In genomic region chr18:45212186-45213039, GRCh38 we compare ENCODE assay signal across 8 cellular contexts.
DNase-seq lines count a peak whose midpoint lies in the region; ATAC-seq, FAIRE-seq and TF ChIP-seq lines count a peak whose summit lies in the region.

No MANE protein-coding gene starts in this region.

- H3K27ac Mint-ChIP-seq in activated naive CD4-positive, alpha-beta T cell treated with anti-CD3 and anti-CD28 coated beads for 36 hours, result no peak overlapping the region
- H3K27ac Mint-ChIP-seq in progenitor cell of endocrine pancreas, result no peak overlapping the region

- WGBS in aorta, 2 donors, result 61 to 63% methylated on average over 13 of the region's 13 CpGs

- H3K4me1 Mint-ChIP-seq in activated naive CD4-positive, alpha-beta T cell treated with anti-CD3 and anti-CD28 coated beads for 36 hours (ENCODE audit: low read depth), result no peaks in the 10 kb centered on the region
- peaks cover 14% of the 10 kb centered on the region for H3K4me1 Mint-ChIP-seq in progenitor cell of endocrine pancreas (ENCODE audit: low read depth)

- H3K27me3 Mint-ChIP-seq in activated naive CD4-positive, alpha-beta T cell treated with anti-CD3 and anti-CD28 coated beads for 36 hours (ENCODE audit: low read depth), result no peaks in the 10 kb centered on the region
- no peaks in the 10 kb centered on the region for H3K27me3 Mint-ChIP-seq in progenitor cell of endocrine pancreas

- FAIRE-seq in GM12891 (lab: Jason Lieb, UNC), result peak; percentile 97

- TF ChIP-seq CTCF in NB4 (IDR thresholded peaks at IDR 0.05; ENCODE audit: low read depth, low read length), result peak; percentile 99
- peak; percentile 86 for TF ChIP-seq CTCF in progenitor cell of endocrine pancreas (IDR thresholded peaks at IDR 0.05; ENCODE audit: unreplicated experiment)

- no peaks in the 10 kb centered on the region for H3K36me3 Mint-ChIP-seq in activated naive CD4-positive, alpha-beta T cell treated with anti-CD3 and anti-CD28 coated beads for 36 hours (ENCODE audit: low read depth)
- H3K36me3 Mint-ChIP-seq in progenitor cell of endocrine pancreas (ENCODE audit: insufficient read depth), result no peaks in the 10 kb centered on the region

- ATAC-seq in HG02623 (IDR thresholded peaks at IDR 0.05; ENCODE audit: unreplicated experiment), result peak; percentile 97
- ATAC-seq in Right ventricle myocardium superior (ENCODE audit: poor library complexity), result peak; percentile 99
- ATAC-seq in aorta (ENCODE audit: low FRiP score), result peak; percentile 92

- H3K4me3 ChIP-seq in NB4 (ENCODE audit: low read depth, low read length) (no peak overlapping the region), aorta (ENCODE audit: low read length in 2 of 2) (no peak overlapping the region)

- H3K27me3 ChIP-seq in aorta (ENCODE audit: control insufficient read depth in 1 of 2, insufficient read depth in 2 of 2, low read length in 1 of 2), result no peaks in the 10 kb centered on the region

- H3K27ac ChIP-seq in aorta (ENCODE audit: low read depth in 1 of 2, low read length in 2 of 2), result no peak overlapping the region

- in situ Hi-C loops in SK-MEL-5 (cut with HindIII; ENCODE audit: low pct_unique_long_range_greater_than_20kb, low sequenced_read_pairs), result loop anchor here (25.0 kb wide), 1 partner anchor 150 kb away; no protein-coding TSS in a partner anchor

- intact Hi-C loops in activated naive CD4-positive, alpha-beta T cell treated with anti-CD3 and anti-CD28 coated beads for 36 hours (cut with micrococcal nuclease), result loop anchor here (1.0 to 5.0 kb wide), 5 partner anchors 320 to 1591 kb away; no protein-coding TSS in a partner anchor
- intact Hi-C loops in Right ventricle myocardium superior (cut with DNase I), result loop anchor here (5.0 to 10.0 kb wide), 2 partner anchors 530 to 1588 kb away; partner anchors contain the start of gene SETBP1
- intact Hi-C loops in aorta (cut with DNase I), result loop anchor here (10.0 kb wide), 3 partner anchors 528 to 1088 kb away; partner anchors contain the start of gene SETBP1 (in 1 of the 2)

- no peaks in the 10 kb centered on the region for H3K9me3 Mint-ChIP-seq in activated naive CD4-positive, alpha-beta T cell treated with anti-CD3 and anti-CD28 coated beads for 36 hours
- H3K9me3 Mint-ChIP-seq in progenitor cell of endocrine pancreas (ENCODE audit: low read depth), result peaks cover 4% of the 10 kb centered on the region

- H3K36me3 ChIP-seq in aorta (ENCODE audit: control insufficient read depth in 1 of 2, insufficient read depth in 2 of 2, low read length in 1 of 2), result no peaks in the 10 kb centered on the region

- peak; percentile 25 for DNase-seq in GM12891 (ENCODE audit: insufficient read length, low spot score)
- peak; percentile 78 for DNase-seq in NB4 (ENCODE audit: low read depth)
- DNase-seq in SK-MEL-5 (ENCODE audit: low read depth, low spot score), result peak; percentile 90
- DNase-seq in activated naive CD4-positive, alpha-beta T cell treated with anti-CD3 and anti-CD28 coated beads for 36 hours, result peak; percentile 84
- DNase-seq in Right ventricle myocardium superior, result peak; percentile 87
- DNase-seq in progenitor cell of endocrine pancreas (ENCODE audit: low spot score, unreplicated experiment), result peak; percentile 36
- peak; percentile 82 to 88 for DNase-seq in aorta

- TF ChIP-seq POLR2A in GM12891 (IDR thresholded peaks at IDR 0.05; ENCODE audit: low read depth, low read length) (no peak), NB4 (IDR thresholded peaks at IDR 0.05; ENCODE audit: extremely low read depth, insufficient read length) (no peak)

- H3K4me1 ChIP-seq in aorta (ENCODE audit: control insufficient read depth in 1 of 2, insufficient read depth in 2 of 2, low read length in 2 of 2), result no peaks in the 10 kb centered on the region

- CTCF ChIA-PET in activated naive CD4-positive, alpha-beta T cell treated with anti-CD3 and anti-CD28 coated beads for 36 hours (lab: Charles Lee), result interaction anchor here (0.6 to 2.1 kb wide), 19 partner anchors 10 to 1552 kb away, joined by 3 to 6 read pairs (median 3); no protein-coding TSS in a partner anchor

- no peaks in the 10 kb centered on the region for H3K9me3 ChIP-seq in aorta (ENCODE audit: control insufficient read depth, low read length)

- H3K4me3 Mint-ChIP-seq in activated naive CD4-positive, alpha-beta T cell treated with anti-CD3 and anti-CD28 coated beads for 36 hours, result no peak overlapping the region
- no peak overlapping the region for H3K4me3 Mint-ChIP-seq in progenitor cell of endocrine pancreas (ENCODE audit: low read depth)

TF ChIP-seq in GM12891, 5 proteins besides CTCF, POLR2A, EP300 and RAD21:
- no peak for TF ChIP-seq PAX5 (IDR thresholded peaks at IDR 0.05; ENCODE audit: insufficient read depth, low read length, severe bottlenecking)
- TF ChIP-seq POU2F2 (IDR thresholded peaks at IDR 0.05; ENCODE audit: low read depth, low read length), result peak; percentile 60; the same call in 1 of the 2 replicates
- TF ChIP-seq TAF1 (IDR thresholded peaks at IDR 0.05; ENCODE audit: low read depth, low read length), result no peak
TF ChIP-seq in GM12891: peak in this region for 1.

Comparison
In these comparisons a context has a peak if more than half of its experiments do, and no peak if none do; other contexts are left out.
1. DNase-seq: peak in every context shown above with its lines; median percentile 90 in SK-MEL-5; 87 in Right ventricle myocardium superior; 85 in aorta; 84 in activated naive CD4-positive, alpha-beta T cell treated with anti-CD3 and anti-CD28 coated beads for 36 hours; 78 in NB4; 36 in progenitor cell of endocrine pancreas; 25 in GM12891.